Comparison of ENCODE assay signal across 34 cellular contexts in genomic region chr20:47167846-47168245, GRCh38.
"Had no signal": no experiment of that assay in that cellular context is flagged by ENCODE, and none has a peak within 500 bp of the region (broad histone marks: within the 10 kb centered on the region; RNA-seq: fewer than 3 reads in every experiment).

No MANE protein-coding gene starts in this region.

- H3K27ac Mint-ChIP-seq: activated CD4-positive, alpha-beta memory T cell treated with anti-CD3 and anti-CD28 coated beads, Interleukin-2, amount 10 ng/mL, durations not matched to agents 7 days and 5 days; activated CD8-positive, alpha-beta memory T cell treated with anti-CD3 and anti-CD28 coated beads, Interleukin-2, amount 10 ng/mL, durations not matched to agents 7 days and 5 days; activated naive CD8-positive, alpha-beta T cell treated with anti-CD3 and anti-CD28 coated beads for 36 hours had no signal

- H3K36me3 ChIP-seq: brain microvascular endothelial cell had no signal

- H3K4me1 Mint-ChIP-seq: activated CD4-positive, alpha-beta memory T cell treated with anti-CD3 and anti-CD28 coated beads, Interleukin-2, amount 10 ng/mL, durations not matched to agents 7 days and 5 days; activated CD8-positive, alpha-beta memory T cell treated with anti-CD3 and anti-CD28 coated beads, Interleukin-2, amount 10 ng/mL, durations not matched to agents 7 days and 5 days; activated naive CD8-positive, alpha-beta T cell treated with anti-CD3 and anti-CD28 coated beads for 36 hours had no signal

- H3K4me3 Mint-ChIP-seq: activated CD4-positive, alpha-beta memory T cell treated with anti-CD3 and anti-CD28 coated beads, Interleukin-2, amount 10 ng/mL, durations not matched to agents 7 days and 5 days; activated CD8-positive, alpha-beta memory T cell treated with anti-CD3 and anti-CD28 coated beads, Interleukin-2, amount 10 ng/mL, durations not matched to agents 7 days and 5 days; activated naive CD8-positive, alpha-beta T cell treated with anti-CD3 and anti-CD28 coated beads for 36 hours had no signal

- H3K27ac ChIP-seq: brain microvascular endothelial cell, PC-9, RWPE1 had no signal

- H3K27me3 ChIP-seq: MG63 had no signal

- H3K36me3 Mint-ChIP-seq: activated CD8-positive, alpha-beta memory T cell treated with anti-CD3 and anti-CD28 coated beads, Interleukin-2, amount 10 ng/mL, durations not matched to agents 7 days and 5 days; activated naive CD8-positive, alpha-beta T cell treated with anti-CD3 and anti-CD28 coated beads for 36 hours had no signal

- H3K27me3 Mint-ChIP-seq: activated naive CD8-positive, alpha-beta T cell treated with anti-CD3 and anti-CD28 coated beads for 36 hours had no signal

- FAIRE-seq: RCC 7860, TTC549 had no signal

- DNase-seq: activated CD4-positive, alpha-beta memory T cell treated with anti-CD3 and anti-CD28 coated beads, Interleukin-2, amount 10 ng/mL, durations not matched to agents 7 days and 5 days; activated CD4-positive, alpha-beta T cell treated with anti-CD3 and anti-CD28 coated beads for 4 hours; activated CD4-positive, alpha-beta T cell treated with anti-CD3 and anti-CD28 coated beads, Interleukin-2, amount 50 U/mL, for 1 hour; activated CD8-positive, alpha-beta memory T cell treated with anti-CD3 and anti-CD28 coated beads for 24 hours; activated CD8-positive, alpha-beta memory T cell treated with anti-CD3 and anti-CD28 coated beads, Interleukin-2, amount 10 ng/mL, durations not matched to agents 7 days and 5 days; activated CD8-positive, alpha-beta memory T cell treated with anti-CD3 and anti-CD28 coated beads, Interleukin-2, amount 50 U/mL, for 48 hours; activated effector memory CD4-positive, alpha-beta T cell treated with anti-CD3 and anti-CD28 coated beads, Interleukin-2, amount 50 U/mL, for 16 hours; activated naive CD4-positive, alpha-beta T cell; activated naive CD4-positive, alpha-beta T cell treated with anti-CD3 and anti-CD28 coated beads, Interleukin-2, amount 50 U/mL, for 16 hours; activated naive CD8-positive, alpha-beta T cell treated with anti-CD3 and anti-CD28 coated beads for 36 hours; activated T-cell treated with anti-CD3 and anti-CD28 coated beads, Interleukin-2, amount 50 U/mL, for 48 hours; amniotic stem cell; aorta; brain microvascular endothelial cell; central memory CD4-positive, alpha-beta T cell; Kasumi-1; KG1; MG63; NCI-H1092; NCI-H1436 treated with DMSO at 0.1 percent for 48 hours; NCI-H1694 treated with DMSO at 0.1 percent for 48 hours; NCI-H2029; NCI-H510A; NCI-H526; NCI-H748 treated with DMSO at 0.1 percent for 48 hours; NK-92 treated with Interleukin-12 subunit alpha and Interleukin-12 subunit beta, amount 100 ng/mL, for 24 hours; PC-9; SIG-M5; SW 1271; T-helper 1 cell; T1000 had no signal

- H3K9me3 Mint-ChIP-seq: activated CD4-positive, alpha-beta memory T cell treated with anti-CD3 and anti-CD28 coated beads, Interleukin-2, amount 10 ng/mL, durations not matched to agents 7 days and 5 days had no signal

- H3K9me3 ChIP-seq: MG63 had no signal

- H2AFZ ChIP-seq: PC-9 had no signal

- H3K4me2 ChIP-seq: PC-9 had no signal

- H3K4me3 ChIP-seq: MG63, PC-9 had no signal
